Comparison of ENCODE assay signal across 32 cellular contexts in genomic region chr9:124972241-124972770, GRCh38.
"Had no signal": no experiment of that assay in that cellular context is flagged by ENCODE, and none has a peak within 500 bp of the region (broad histone marks: within the 10 kb centered on the region; RNA-seq: fewer than 3 reads in every experiment).

No MANE protein-coding gene starts in this region.

- H3K4me1 Mint-ChIP-seq: activated B cell treated with CpG ODN at 0.5 μM for 24 hours; activated naive CD8-positive, alpha-beta T cell treated with anti-CD3 and anti-CD28 coated beads, Interleukin-2, amount 50 U/mL, for 24 hours; brain had no signal

- DNase-seq: activated B cell treated with CpG ODN at 0.5 μM for 24 hours; activated CD4-positive, alpha-beta T cell treated with anti-CD3 and anti-CD28 coated beads, Interleukin-2, amount 10 ng/mL, durations not matched to agents 7 days and 5 days; activated CD8-positive, alpha-beta T cell treated with anti-CD3 and anti-CD28 coated beads for 36 hours; activated gamma-delta T cell; activated naive CD8-positive, alpha-beta T cell treated with anti-CD3 and anti-CD28 coated beads, Interleukin-2, amount 50 U/mL, for 24 hours; activated T-cell treated with anti-CD3 and anti-CD28 coated beads, Interleukin-2, amount 50 U/mL, for 48 hours; anterior cingulate cortex; caudate nucleus; cerebellar nuclear complex; MM.1S; MV-4-11; NCI-H1092; NCI-H1436 treated with DMSO at 0.1 percent for 48 hours; NCI-H1694 treated with DMSO at 0.1 percent for 48 hours; NCI-H2029 treated with DMSO at 0.1 percent for 48 hours; NCI-H2107; NCI-H2171; NCI-H510A; NCI-H526; NCI-H748 treated with DMSO at 0.1 percent for 48 hours; NK-92 treated with Interleukin-12 subunit alpha and Interleukin-12 subunit beta, amount 100 ng/mL, for 24 hours; PC-9; Right ventricle myocardium superior; SW 1271; T-helper 1 cell; T-helper 2 cell; T-helper 9 cell had no signal

- H3K9me3 Mint-ChIP-seq: activated B cell treated with CpG ODN at 0.5 μM for 24 hours; activated CD4-positive, alpha-beta T cell treated with anti-CD3 and anti-CD28 coated beads, Interleukin-2, amount 10 ng/mL, durations not matched to agents 7 days and 5 days; activated CD8-positive, alpha-beta T cell treated with anti-CD3 and anti-CD28 coated beads for 36 hours; activated naive CD8-positive, alpha-beta T cell treated with anti-CD3 and anti-CD28 coated beads, Interleukin-2, amount 50 U/mL, for 24 hours; activated T-helper 2 cell treated with anti-CD3 and anti-CD28 coated beads, Interferon-gamma antibody, Interleukin-2, Interleukin-4, amounts not matched to agents 10 μg/mL and 5 μg/mL and 100 μg/mL, durations not matched to agents 14 hours and 24 hours and 36 hours; brain had no signal

- H3K4me3 Mint-ChIP-seq: activated B cell treated with CpG ODN at 0.5 μM for 24 hours; activated CD4-positive, alpha-beta T cell treated with anti-CD3 and anti-CD28 coated beads, Interleukin-2, amount 10 ng/mL, durations not matched to agents 7 days and 5 days; activated CD8-positive, alpha-beta T cell treated with anti-CD3 and anti-CD28 coated beads for 36 hours; activated naive CD8-positive, alpha-beta T cell; activated naive CD8-positive, alpha-beta T cell treated with anti-CD3 and anti-CD28 coated beads, Interleukin-2, amount 50 U/mL, for 24 hours; brain had no signal

- H3K27ac Mint-ChIP-seq: activated B cell treated with CpG ODN at 0.5 μM for 24 hours; activated CD4-positive, alpha-beta T cell treated with anti-CD3 and anti-CD28 coated beads, Interleukin-2, amount 10 ng/mL, durations not matched to agents 7 days and 5 days; activated CD8-positive, alpha-beta T cell treated with anti-CD3 and anti-CD28 coated beads for 36 hours; activated naive CD8-positive, alpha-beta T cell; activated naive CD8-positive, alpha-beta T cell treated with anti-CD3 and anti-CD28 coated beads, Interleukin-2, amount 50 U/mL, for 24 hours; activated T-helper 2 cell treated with anti-CD3 and anti-CD28 coated beads, Interferon-gamma antibody, Interleukin-2, Interleukin-4, amounts not matched to agents 10 μg/mL and 5 μg/mL and 100 μg/mL, durations not matched to agents 14 hours and 24 hours and 36 hours; brain had no signal

- H3K27ac ChIP-seq: KMS-11, PC-9, VCaP had no signal

- H3K27me3 Mint-ChIP-seq: activated B cell treated with CpG ODN at 0.5 μM for 24 hours; activated CD4-positive, alpha-beta T cell treated with anti-CD3 and anti-CD28 coated beads, Interleukin-2, amount 10 ng/mL, durations not matched to agents 7 days and 5 days; activated CD8-positive, alpha-beta T cell treated with anti-CD3 and anti-CD28 coated beads for 36 hours; activated naive CD8-positive, alpha-beta T cell; activated naive CD8-positive, alpha-beta T cell treated with anti-CD3 and anti-CD28 coated beads, Interleukin-2, amount 50 U/mL, for 24 hours; brain had no signal

- H3K4me3 ChIP-seq: PC-9 had no signal

- ATAC-seq: activated CD8-positive, alpha-beta T cell treated with anti-CD3 and anti-CD28 coated beads for 36 hours; activated naive CD8-positive, alpha-beta T cell treated with anti-CD3 and anti-CD28 coated beads, Interleukin-2, amount 50 U/mL, for 24 hours had no signal
